9 cellular contexts compared by ENCODE assay signal in genomic region chr9:125238915-125239446, GRCh38. TPM values are rescaled to one million over a fixed set of nuclear protein-coding genes. Genes with fewer than 3 reads are reported as not detected.
DNase-seq lines count a peak whose midpoint lies in the region; ATAC-seq, FAIRE-seq and TF ChIP-seq lines count a peak whose summit lies in the region.
"Had no signal": no experiment of that assay in that cellular context is flagged by ENCODE, and none has a peak within 500 bp of the region (broad histone marks: within the 10 kb centered on the region; RNA-seq: fewer than 3 reads in every experiment).

No MANE protein-coding gene starts in this region.

- POLR2A ChIA-PET in A549 (lab: Yijun Ruan, JAX): no interaction called here

- no peak overlapping the region for H3K9ac ChIP-seq in HUES48 (ENCODE audit: low read depth, low read length)

- TF ChIP-seq EP300 in A549 (IDR thresholded peaks at IDR 0.05): no peak

- ATAC-seq in A549 (no peak), HG03469 (IDR thresholded peaks at IDR 0.05; ENCODE audit: unreplicated experiment) (no peak), GM21423 (IDR thresholded peaks at IDR 0.05; ENCODE audit: unreplicated experiment) (no peak)

- peak overlapping the region; percentile 80 for H3K4me2 ChIP-seq in A549

- H3K4me1 ChIP-seq in A549 (peaks cover 66% of the 10 kb centered on the region), HUES48 (ENCODE audit: control insufficient read depth, insufficient read depth, low read length) (peaks cover 4% of the 10 kb centered on the region; the same call in 1 of the 2 replicates), mesodermal cell (ENCODE audit: control insufficient read depth, insufficient read depth, low read length, poor library complexity, severe bottlenecking) (peaks cover 33% of the 10 kb centered on the region)

- in situ Hi-C loops in brain microvascular endothelial cell (cut with HindIII; ENCODE audit: low pct_ligation_motif_present, low sequenced_read_pairs): no loop called here

- H3K9me3 ChIP-seq in A549: no peaks in the 10 kb centered on the region
- no peaks in the 10 kb centered on the region for H3K9me3 ChIP-seq in HUES48 (ENCODE audit: control insufficient read depth, insufficient read depth, low read length)
- no peaks in the 10 kb centered on the region for H3K9me3 ChIP-seq in mesodermal cell (ENCODE audit: control insufficient read depth, low read length)

- peak overlapping the region; percentile 73; the same call in 2 of the 3 replicates for H3K4me3 ChIP-seq in A549
- H3K4me3 ChIP-seq in HUES48 (ENCODE audit: low read depth, low read length): peak overlapping the region; percentile 78
- H3K4me3 ChIP-seq in brain microvascular endothelial cell (ENCODE audit: low read depth, low read length): peak overlapping the region; percentile 99
- peak overlapping the region; percentile 94 for H3K4me3 ChIP-seq in mesodermal cell (ENCODE audit: extremely low read depth, insufficient read depth, low read length, poor library complexity, severe bottlenecking)

- H3K36me3 ChIP-seq in HUES48 (ENCODE audit: control insufficient read depth, insufficient read depth, low read length) (peaks cover 63% of the 10 kb centered on the region), brain microvascular endothelial cell (replicated peaks) (peaks cover 64% of the 10 kb centered on the region), mesodermal cell (ENCODE audit: control insufficient read depth, insufficient read depth, low read length) (peaks cover 61% of the 10 kb centered on the region)

- H3K27ac ChIP-seq in A549 (no peak overlapping the region), HUES48 (ENCODE audit: low read depth, low read length) (no peak overlapping the region), brain microvascular endothelial cell (no peak overlapping the region), mesodermal cell (ENCODE audit: low read depth, low read length, severe bottlenecking) (no peak overlapping the region)

- no peak for DNase-seq in A549 (ENCODE audit: low read depth in 1 of 2, low spot score in 1 of 2)
- no peak for DNase-seq in brain microvascular endothelial cell
- no peak for DNase-seq in NCI-H1105 treated with DMSO at 0.1 percent for 48 hours (lab: John Stamatoyannopoulos, UW)
- no peak for DNase-seq in NCI-H1436 treated with DMSO at 0.1 percent for 48 hours (lab: John Stamatoyannopoulos, UW)
- DNase-seq: NCI-H524 treated with DMSO at 0.1 percent for 48 hours had no signal

- 89% methylated on average over 14 of the region's 14 CpGs for WGBS in A549 (ENCODE audit: missing lambda C conversion rate)
- 91 to 97% methylated on average over 9 to 11 of the region's 14 CpGs for WGBS in mesodermal cell (ENCODE audit: insufficient coverage in 2 of 2), 2 experiments

- H3K27me3 ChIP-seq in HUES48 (ENCODE audit: control insufficient read depth, insufficient read depth, low read length): no peaks in the 10 kb centered on the region
- no peaks in the 10 kb centered on the region for H3K27me3 ChIP-seq in brain microvascular endothelial cell (replicated peaks)

- no peak for TF ChIP-seq RAD21 in A549 (conservative IDR thresholded peaks at IDR 0.05 in 1 of 2, IDR thresholded peaks at IDR 0.05 in 1 of 2)

- no peak for TF ChIP-seq POLR2A in A549 (IDR thresholded peaks at IDR 0.05; ENCODE audit: low read length)

- TF ChIP-seq CTCF in A549 (IDR thresholded peaks at IDR 0.05) (no peak), brain microvascular endothelial cell (IDR thresholded peaks at IDR 0.05; ENCODE audit: low read depth, low read length, missing control alignments) (no peak)

- FAIRE-seq in A549 (lab: Jason Lieb, UNC): no peak

- CTCF ChIA-PET in A549 (lab: Yijun Ruan, JAX): interaction anchor here (1.1 kb wide), 1 partner anchor 95 kb away, joined by 3 read pairs; no protein-coding TSS in a partner anchor

TF ChIP-seq in A549, 52 proteins besides CTCF, POLR2A, EP300 and RAD21:
- TF ChIP-seq SMC3 (IDR thresholded peaks at IDR 0.05) (no peak), RFX5 (IDR thresholded peaks at IDR 0.05) (no peak), KDM1A (IDR thresholded peaks at IDR 0.05; ENCODE audit: low read depth) (no peak), PHF8 (IDR thresholded peaks at IDR 0.05; ENCODE audit: borderline replicate concordance, low read depth) (no peak), BHLHE40 (IDR thresholded peaks at IDR 0.05; ENCODE audit: low read depth, low read length) (no peak), CEBPB (IDR thresholded peaks at IDR 0.05) (no peak), EHMT2 (IDR thresholded peaks at IDR 0.05; ENCODE audit: low read depth) (no peak), CBX2 (IDR thresholded peaks at IDR 0.05; ENCODE audit: borderline replicate concordance, low read depth) (no peak), REST (IDR thresholded peaks at IDR 0.05) (no peak), KDM5A (IDR thresholded peaks at IDR 0.05) (no peak), NPAS2 (CRISPR knock-in tag; IDR thresholded peaks at IDR 0.05; ENCODE audit: borderline replicate concordance) (no peak), MYC (IDR thresholded peaks at IDR 0.05; ENCODE audit: borderline replicate concordance, low read length) (no peak), RARB (CRISPR knock-in tag; IDR thresholded peaks at IDR 0.05) (no peak), JUNB (IDR thresholded peaks at IDR 0.05) (no peak), HEYL (CRISPR knock-in tag; IDR thresholded peaks at IDR 0.05) (no peak), ZFP36 (IDR thresholded peaks at IDR 0.05; ENCODE audit: borderline replicate concordance, partially characterized antibody) (no peak), MAZ (IDR thresholded peaks at IDR 0.05; ENCODE audit: borderline replicate concordance, low read depth, low read length) (no peak), RNF2 (IDR thresholded peaks at IDR 0.05; ENCODE audit: borderline replicate concordance, low read depth) (no peak)

RNA-seq across cellular contexts. Expression of gene HSPA5, which starts 2.2 kb away (rescaled TPM):
- polyA plus RNA-seq in A549 (2011; rRNA removed): 437 and 557 TPM in 2 replicates
- polyA plus RNA-seq in A549 (2012; cell fraction: cytosol; rRNA removed): 107 and 112 TPM in 2 replicates
- polyA plus RNA-seq in A549 (2012; cell fraction: nucleus; rRNA removed): 194 and 211 TPM in 2 replicates
- 227 to 254 TPM (median 245 TPM) in 3 replicates for polyA plus RNA-seq in A549 (2017; fragmentation: RNase III; extraction: RNeasy Plus Mini Kit Qiagen cat#74134 plus additional on column Dnase treatment)
- polyA minus RNA-seq in A549 (2011; rRNA and poly(A)+ RNA removed): 218 and 240 TPM in 2 replicates
- 621 TPM for polyA plus RNA-seq in mesodermal cell (2013, experiment 1 of 2)
- polyA plus RNA-seq in mesodermal cell (2013, experiment 2 of 2): 591 TPM

RNA-seq across cellular contexts. Expression of gene GAPVD1, which starts 22.6 kb away (rescaled TPM):
- polyA plus RNA-seq in A549 (2011; rRNA removed) (23.0 and 26.1 TPM in 2 replicates), A549 (2017; fragmentation: RNase III; extraction: RNeasy Plus Mini Kit Qiagen cat#74134 plus additional on column Dnase treatment) (15.2 to 18.6 TPM (median 18.2 TPM) in 3 replicates)
- 7.4 and 8.8 TPM in 2 replicates for polyA plus RNA-seq in A549 (2012; cell fraction: cytosol; rRNA removed)
- 9.8 and 12.5 TPM in 2 replicates for polyA plus RNA-seq in A549 (2012; cell fraction: nucleus; rRNA removed)
- polyA minus RNA-seq in A549 (2011; rRNA and poly(A)+ RNA removed): 23.4 and 26.6 TPM in 2 replicates
- polyA plus RNA-seq in mesodermal cell (2013, experiment 1 of 2): 24.2 TPM
- polyA plus RNA-seq in mesodermal cell (2013, experiment 2 of 2): 25.0 TPM

RNA-seq across cellular contexts. Expression of gene RABEPK, which starts 38.6 kb away (rescaled TPM):
- 50.1 and 53.5 TPM in 2 replicates for polyA plus RNA-seq in A549 (2011; rRNA removed)
- polyA plus RNA-seq in A549 (2012; cell fraction: cytosol; rRNA removed): 67.9 and 68.8 TPM in 2 replicates
- polyA plus RNA-seq in A549 (2012; cell fraction: nucleus; rRNA removed): 36.1 and 37.4 TPM in 2 replicates
- 41.9 to 44.9 TPM (median 43.0 TPM) in 3 replicates for polyA plus RNA-seq in A549 (2017; fragmentation: RNase III; extraction: RNeasy Plus Mini Kit Qiagen cat#74134 plus additional on column Dnase treatment)
- 25.5 and 36.4 TPM in 2 replicates for polyA minus RNA-seq in A549 (2011; rRNA and poly(A)+ RNA removed)
- polyA plus RNA-seq in mesodermal cell (2013, experiment 1 of 2): 20.5 TPM
- polyA plus RNA-seq in mesodermal cell (2013, experiment 2 of 2): 18.5 TPM

RNA-seq across cellular contexts. Expression of gene PPP6C, which starts 49.4 kb away (rescaled TPM):
- 28.9 and 36.2 TPM in 2 replicates for polyA plus RNA-seq in A549 (2011; rRNA removed)
- polyA plus RNA-seq in A549 (2012; cell fraction: cytosol; rRNA removed): 10.0 and 10.8 TPM in 2 replicates
- 3.6 and 6.1 TPM in 2 replicates for polyA plus RNA-seq in A549 (2012; cell fraction: nucleus; rRNA removed)
- 25.3 to 28.7 TPM (median 27.0 TPM) in 3 replicates for polyA plus RNA-seq in A549 (2017; fragmentation: RNase III; extraction: RNeasy Plus Mini Kit Qiagen cat#74134 plus additional on column Dnase treatment)
- 12.7 and 13.5 TPM in 2 replicates for polyA minus RNA-seq in A549 (2011; rRNA and poly(A)+ RNA removed)
- 26.3 TPM for polyA plus RNA-seq in mesodermal cell (2013, experiment 1 of 2)
- polyA plus RNA-seq in mesodermal cell (2013, experiment 2 of 2): 27.1 TPM
